ENCODE assay signal across 5 cellular contexts in genomic region chr5:115928578-115929407, GRCh38. TPM values are rescaled to one million over a fixed set of nuclear protein-coding genes. Genes with fewer than 3 reads are reported as not detected.
"Had no signal": no experiment of that assay in that cellular context is flagged by ENCODE, and none has a peak within 500 bp of the region (broad histone marks: within the 10 kb centered on the region; RNA-seq: fewer than 3 reads in every experiment).

No MANE protein-coding gene starts in this region.

RNA-seq across cellular contexts. Expression of gene LVRN, which starts 33.5 kb away (rescaled TPM):
- total RNA-seq: activated CD8-positive, alpha-beta memory T cell treated with anti-CD3 and anti-CD28 coated beads for 36 hours; activated naive CD8-positive, alpha-beta T cell treated with anti-CD3 and anti-CD28 coated beads, Interleukin-2, amount 10 ng/mL, durations not matched to agents 7 days and 5 days; activated T-helper 2 cell treated with anti-CD3 and anti-CD28 coated beads, Interferon-gamma antibody, Interleukin-2, Interleukin-4, amounts not matched to agents 10 μg/mL and 5 μg/mL and 100 μg/mL, durations not matched to agents 14 hours and 24 hours and 36 hours; T-helper 1 cell treated with Interleukin-12 subunit alpha and Interleukin-12 subunit beta and Interleukin-4 antibody, amounts not matched to agents 30 ng/mL and 1 ng/mL, for 36 hours had no signal
- polyA plus RNA-seq: cardiac muscle cell had no signal
